ENCODE assay signal across 8 cellular contexts in genomic region chr21:22136770-22137169, GRCh38.
"Had no signal": no experiment of that assay in that cellular context is flagged by ENCODE, and none has a peak within 500 bp of the region (broad histone marks: within the 10 kb centered on the region; RNA-seq: fewer than 3 reads in every experiment).

No MANE protein-coding gene starts in this region.

- H3K36me3 Mint-ChIP-seq: IgD-negative memory B cell had no signal

- FAIRE-seq: HepG2, HTR-8/SVneo had no signal

- DNase-seq: IMR-90, KBM-7, KG1 had no signal

- H3K4me3 Mint-ChIP-seq: IgD-negative memory B cell had no signal

- H3K27ac Mint-ChIP-seq: IgD-negative memory B cell had no signal

- H3K9ac ChIP-seq: KMS-11 had no signal

- ATAC-seq: HepG2 had no signal

- H3K4me2 ChIP-seq: KMS-11 had no signal

- H3K27me3 Mint-ChIP-seq: IgD-negative memory B cell had no signal

- H3K27ac ChIP-seq: HL-60, KMS-11 had no signal
